Comparison of ENCODE assay signal across 1 cellular context in the genomic region with DNA sequence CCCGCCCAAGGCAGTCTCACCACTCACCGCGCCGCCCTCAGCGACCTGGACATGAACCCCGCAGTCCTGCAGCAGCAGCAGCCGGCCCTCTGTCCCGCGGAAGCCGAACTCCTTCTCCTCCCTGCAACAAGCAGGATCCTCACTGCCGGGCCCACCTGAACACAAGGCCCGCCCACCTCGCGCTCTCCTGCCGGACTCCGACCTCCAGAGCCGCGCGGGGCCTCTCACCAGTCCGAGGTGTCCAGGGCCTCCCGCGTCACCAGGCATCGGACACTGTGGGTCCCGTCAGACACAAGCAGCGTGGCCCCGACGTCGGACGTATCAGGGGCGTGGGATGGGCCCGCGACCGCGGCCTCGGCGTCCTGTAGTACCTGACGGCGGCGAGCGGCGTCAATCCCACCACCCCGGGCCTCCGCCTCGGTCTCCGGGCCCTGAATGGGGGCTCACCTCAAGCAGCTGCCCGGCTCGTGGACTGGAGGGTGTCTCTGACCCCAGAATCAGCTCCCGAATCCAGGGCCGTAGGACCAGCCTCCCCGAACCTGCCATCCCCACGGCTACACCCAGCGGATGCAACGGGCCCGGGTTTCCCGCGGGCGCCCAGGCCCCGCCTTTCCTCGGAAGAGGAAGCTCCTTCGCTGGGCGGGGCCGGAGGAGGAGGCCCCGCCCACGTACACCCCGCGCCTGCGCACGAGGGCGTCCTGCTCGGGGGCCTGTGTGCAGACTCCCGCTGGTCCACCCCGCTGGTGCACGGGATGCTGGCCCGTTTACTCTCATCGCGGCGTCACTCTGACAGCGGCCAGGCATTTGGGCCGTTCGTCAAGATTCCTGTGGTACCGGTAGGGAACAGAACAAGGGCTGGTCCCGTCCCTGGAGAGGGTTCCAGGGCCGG.
TF ChIP-seq lines count a peak whose summit lies in the region.

TSS of gene ACD (minus strand) at position 586 of the 889 bp plus-strand sequence. CDS start at position 546, 40 bp downstream.

TF ChIP-seq in K562, 482 proteins besides CTCF, POLR2A, EP300 and RAD21 (continued from another document and continues in another):
- TF ChIP-seq ZBTB1 (CRISPR knock-in tag; IDR thresholded peaks at IDR 0.05; ENCODE audit: borderline replicate concordance, low read depth) (0 out of 2 replicates have a peak, but pooled peaks have one; percentile 45), SP1 (CRISPR knock-in tag; IDR thresholded peaks at IDR 0.05) (peak; percentile 88), RB1 (IDR thresholded peaks at IDR 0.05; ENCODE audit: low read depth) (peak; percentile 82), TBP (optimal IDR thresholded peaks at IDR 0.05; ENCODE audit: low read depth, low read length) (peak; percentile 52), SPI1 (IDR thresholded peaks at IDR 0.05; ENCODE audit: borderline replicate concordance, low read depth, low read length) (peak; percentile 54; the same call in 1 of the 2 replicates), FOXA3 (CRISPR knock-in tag; conservative IDR thresholded peaks at IDR 0.05 in 1 of 2, IDR thresholded peaks at IDR 0.05 in 1 of 2) (0 out of 4 replicates have a peak, but pooled peaks of 1 of the 2 experiments have one; percentile 12), NKRF (IDR thresholded peaks at IDR 0.05; ENCODE audit: borderline replicate concordance) (peak; percentile 36; the same call in 1 of the 2 replicates), SIN3B (IDR thresholded peaks at IDR 0.05; ENCODE audit: low read depth) (peak; percentile 39; the same call in 1 of the 2 replicates), POLR2G (IDR thresholded peaks at IDR 0.05; ENCODE audit: low read depth, low read length) (peak; percentile 92), ZNF12 (CRISPR knock-in tag; IDR thresholded peaks at IDR 0.05) (0 out of 2 replicates have a peak, but pooled peaks have one; percentile 24), ETS1 (conservative IDR thresholded peaks at IDR 0.05; ENCODE audit: control insufficient read depth, low read depth, low read length) (no peak), ZHX1 (conservative IDR thresholded peaks at IDR 0.05; ENCODE audit: low read length) (0 out of 2 replicates have a peak, but pooled peaks have one; percentile 16), ETS2 (tag; IDR thresholded peaks at IDR 0.05; ENCODE audit: borderline replicate concordance, poor library complexity, severe bottlenecking) (peak; percentile 2), CHD1 (IDR thresholded peaks at IDR 0.05; ENCODE audit: low read length) (peak; percentile 16), ZNF507 (tag; conservative IDR thresholded peaks at IDR 0.05) (no peak), EP400 (IDR thresholded peaks at IDR 0.05) (peak; percentile 69; the same call in 1 of the 2 replicates), ZNF436 (CRISPR knock-in tag; IDR thresholded peaks at IDR 0.05) (no peak), ETV1 (tag; conservative IDR thresholded peaks at IDR 0.05; ENCODE audit: low read depth) (0 out of 2 replicates have a peak, but pooled peaks have one; percentile 41), NR4A1 (CRISPR knock-in tag; IDR thresholded peaks at IDR 0.05) (0 out of 2 replicates have a peak, but pooled peaks have one; percentile 12), NR4A1 (tag; IDR thresholded peaks at IDR 0.05) (no peak), CCNT2 (IDR thresholded peaks at IDR 0.05; ENCODE audit: borderline replicate concordance, extremely low read depth, insufficient read length, low read depth, low read length) (peak; percentile 43), ARID4B (CRISPR knock-in tag; IDR thresholded peaks at IDR 0.05) (peak; percentile 74), HMGN3 (IDR thresholded peaks at IDR 0.05; ENCODE audit: borderline replicate concordance, extremely low read depth, insufficient read length, low read depth, low read length) (peak; percentile 37), ZNF263 (CRISPR knock-in tag; IDR thresholded peaks at IDR 0.05; ENCODE audit: borderline replicate concordance) (peak; percentile 46; the same call in 1 of the 2 replicates), UBTF (IDR thresholded peaks at IDR 0.05; ENCODE audit: borderline replicate concordance in 1 of 2, low read depth in 2 of 2, low read length in 2 of 2) (0 out of 4 replicates have a peak, but pooled peaks have one; percentile 10 to 43), SUPT5H (IDR thresholded peaks at IDR 0.05) (peak; percentile 72; the same call in 1 of the 2 replicates), MEIS2 (IDR thresholded peaks at IDR 0.05; ENCODE audit: partially characterized antibody) (peak; percentile 91), KDM5B (IDR thresholded peaks at IDR 0.05; ENCODE audit: insufficient replicate concordance, low read depth, low read length) (peak; percentile 83), NCOR1 (IDR thresholded peaks at IDR 0.05) (no peak), DNMT1 (IDR thresholded peaks at IDR 0.05) (no peak), SAFB (IDR thresholded peaks at IDR 0.05; ENCODE audit: borderline replicate concordance, low read depth, low read length) (peak; percentile 55; the same call in 1 of the 2 replicates), SAP30 (IDR thresholded peaks at IDR 0.05; ENCODE audit: borderline replicate concordance, insufficient read depth, low read depth, low read length, poor library complexity, severe bottlenecking) (peak; percentile 72)
- TF ChIP-seq, protein P1, sequence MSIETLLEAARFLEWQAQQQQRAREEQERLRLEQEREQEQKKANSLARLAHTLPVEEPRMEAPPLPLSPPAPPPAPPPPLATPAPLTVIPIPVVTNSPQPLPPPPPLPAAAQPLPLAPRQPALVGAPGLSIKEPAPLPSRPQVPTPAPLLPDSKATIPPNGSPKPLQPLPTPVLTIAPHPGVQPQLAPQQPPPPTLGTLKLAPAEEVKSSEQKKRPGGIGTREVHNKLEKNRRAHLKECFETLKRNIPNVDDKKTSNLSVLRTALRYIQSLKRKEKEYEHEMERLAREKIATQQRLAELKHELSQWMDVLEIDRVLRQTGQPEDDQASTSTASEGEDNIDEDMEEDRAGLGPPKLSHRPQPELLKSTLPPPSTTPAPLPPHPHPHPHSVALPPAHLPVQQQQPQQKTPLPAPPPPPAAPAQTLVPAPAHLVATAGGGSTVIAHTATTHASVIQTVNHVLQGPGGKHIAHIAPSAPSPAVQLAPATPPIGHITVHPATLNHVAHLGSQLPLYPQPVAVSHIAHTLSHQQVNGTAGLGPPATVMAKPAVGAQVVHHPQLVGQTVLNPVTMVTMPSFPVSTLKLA (conservative IDR thresholded peaks at IDR 0.05) = 0 out of 4 replicates have a peak, but pooled peaks of 1 of the 2 experiments have one; percentile 42
- TF ChIP-seq, protein P2, sequence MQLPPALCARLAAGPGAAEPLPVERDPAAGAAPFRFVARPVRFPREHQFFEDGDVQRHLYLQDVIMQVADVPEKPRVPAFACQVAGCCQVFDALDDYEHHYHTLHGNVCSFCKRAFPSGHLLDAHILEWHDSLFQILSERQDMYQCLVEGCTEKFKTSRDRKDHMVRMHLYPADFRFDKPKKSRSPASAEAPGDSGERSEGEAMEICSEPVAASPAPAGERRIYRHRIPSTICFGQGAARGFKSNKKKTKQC (CRISPR knock-in tag; IDR thresholded peaks at IDR 0.05) = peak; percentile 68; the same call in 1 of the 2 replicates
- TF ChIP-seq, protein P3, sequence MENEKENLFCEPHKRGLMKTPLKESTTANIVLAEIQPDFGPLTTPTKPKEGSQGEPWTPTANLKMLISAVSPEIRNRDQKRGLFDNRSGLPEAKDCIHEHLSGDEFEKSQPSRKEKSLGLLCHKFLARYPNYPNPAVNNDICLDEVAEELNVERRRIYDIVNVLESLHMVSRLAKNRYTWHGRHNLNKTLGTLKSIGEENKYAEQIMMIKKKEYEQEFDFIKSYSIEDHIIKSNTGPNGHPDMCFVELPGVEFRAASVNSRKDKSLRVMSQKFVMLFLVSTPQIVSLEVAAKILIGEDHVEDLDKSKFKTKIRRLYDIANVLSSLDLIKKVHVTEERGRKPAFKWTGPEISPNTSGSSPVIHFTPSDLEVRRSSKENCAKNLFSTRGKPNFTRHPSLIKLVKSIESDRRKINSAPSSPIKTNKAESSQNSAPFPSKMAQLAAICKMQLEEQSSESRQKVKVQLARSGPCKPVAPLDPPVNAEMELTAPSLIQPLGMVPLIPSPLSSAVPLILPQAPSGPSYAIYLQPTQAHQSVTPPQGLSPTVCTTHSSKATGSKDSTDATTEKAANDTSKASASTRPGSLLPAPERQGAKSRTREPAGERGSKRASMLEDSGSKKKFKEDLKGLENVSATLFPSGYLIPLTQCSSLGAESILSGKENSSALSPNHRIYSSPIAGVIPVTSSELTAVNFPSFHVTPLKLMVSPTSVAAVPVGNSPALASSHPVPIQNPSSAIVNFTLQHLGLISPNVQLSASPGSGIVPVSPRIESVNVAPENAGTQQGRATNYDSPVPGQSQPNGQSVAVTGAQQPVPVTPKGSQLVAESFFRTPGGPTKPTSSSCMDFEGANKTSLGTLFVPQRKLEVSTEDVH (IDR thresholded peaks at IDR 0.05; ENCODE audit: low read depth, partially characterized antibody) = peak; percentile 96
